21 cellular contexts compared by ENCODE assay signal in genomic region chr3:94990952-94991705, GRCh38.
DNase-seq lines count a peak whose midpoint lies in the region; TF ChIP-seq lines count a peak whose summit lies in the region.
"Had no signal": no experiment of that assay in that cellular context is flagged by ENCODE, and none has a peak within 500 bp of the region (broad histone marks: within the 10 kb centered on the region; RNA-seq: fewer than 3 reads in every experiment).

No MANE protein-coding gene starts in this region.

- DNase-seq in left ventricle myocardium inferior: no peak
- no peak for DNase-seq in right atrium auricular region (ENCODE audit: low spot score)
- peak; percentile 11 for DNase-seq in RKO (ENCODE audit: low spot score)
- DNase-seq in foreskin melanocyte: peak; percentile 9
- DNase-seq in HK-2 (ENCODE audit: unreplicated experiment): no peak
- no peak for DNase-seq in NCI-H748 (lab: John Stamatoyannopoulos, UW; ENCODE audit: unreplicated experiment)
- no peak for DNase-seq in prostate gland (ENCODE audit: low spot score)
- no peak for DNase-seq in SIG-M5 (lab: John Stamatoyannopoulos, UW)
- DNase-seq: activated CD4-positive, alpha-beta T cell treated with anti-CD3 and anti-CD28 coated beads, Interleukin-2, amount 50 U/mL, for 4 hours; activated CD4-positive, CD25-positive, alpha-beta regulatory T cell; effector CD4-positive, alpha-beta T cell; EL; heart left ventricle; KG1; mesendoderm; MV-4-11; NCI-H1694 treated with DMSO at 0.1 percent for 48 hours; substantia nigra; SW 1271 had no signal

- TF ChIP-seq POLR2A in prostate gland (IDR thresholded peaks at IDR 0.05): no peak

- H3K27me3 ChIP-seq in left ventricle myocardium inferior (ENCODE audit: low read depth) (no peaks in the 10 kb centered on the region), right atrium auricular region (no peaks in the 10 kb centered on the region), prostate gland (replicated peaks; ENCODE audit: insufficient read depth) (no peaks in the 10 kb centered on the region)
- H3K27me3 ChIP-seq: heart left ventricle had no signal

- H3K36me3 ChIP-seq in left ventricle myocardium inferior (no peaks in the 10 kb centered on the region), right atrium auricular region (no peaks in the 10 kb centered on the region), prostate gland (no peaks in the 10 kb centered on the region)
- H3K36me3 ChIP-seq: heart left ventricle had no signal

- peak; percentile 39 for TF ChIP-seq CTCF in left ventricle myocardium inferior (IDR thresholded peaks at IDR 0.05; ENCODE audit: borderline replicate concordance)
- peak in 1 of 2 donors; percentile 38 for TF ChIP-seq CTCF in right atrium auricular region (IDR thresholded peaks at IDR 0.05)
- no peak for TF ChIP-seq CTCF in prostate gland (IDR thresholded peaks at IDR 0.05)

- no peaks in the 10 kb centered on the region for H3K9me3 ChIP-seq in left ventricle myocardium inferior (replicated peaks)
- no peaks in the 10 kb centered on the region for H3K9me3 ChIP-seq in right atrium auricular region
- no peaks in the 10 kb centered on the region for H3K9me3 ChIP-seq in prostate gland
- H3K9me3 ChIP-seq: heart left ventricle had no signal

- H3K4me1 ChIP-seq in left ventricle myocardium inferior (no peaks in the 10 kb centered on the region), right atrium auricular region (no peaks in the 10 kb centered on the region), prostate gland (replicated peaks) (no peaks in the 10 kb centered on the region)
- H3K4me1 ChIP-seq: heart left ventricle had no signal

- intact Hi-C loops in left ventricle myocardium inferior (cut with micrococcal nuclease) (no loop called here), prostate gland (cut with DNase I) (no loop called here)

- H3K4me3 ChIP-seq in left ventricle myocardium inferior: no peak overlapping the region
- no peak overlapping the region for H3K4me3 ChIP-seq in right atrium auricular region
- no peak overlapping the region for H3K4me3 ChIP-seq in prostate gland
- H3K4me3 ChIP-seq: heart left ventricle had no signal

- WGBS in prostate gland: 88% methylated on average over 4 of the region's 4 CpGs

- H3K27ac ChIP-seq in left ventricle myocardium inferior (replicated peaks): no peak overlapping the region
- H3K27ac ChIP-seq in right atrium auricular region: no peak overlapping the region
- H3K27ac ChIP-seq in prostate gland: no peak overlapping the region
- H3K27ac ChIP-seq: epithelial cell of prostate, heart left ventricle, RWPE1 had no signal

Comparison
In these comparisons a context has a peak if more than half of its experiments do, and no peak if none do; other contexts are left out.
1. DNase-seq: peak in RKO (single experiment) and foreskin melanocyte (single experiment); none in left ventricle myocardium inferior (single experiment), right atrium auricular region (single experiment), HK-2 (single experiment), NCI-H748 (single experiment), prostate gland (single experiment) and SIG-M5 (single experiment).